Comparison of ENCODE assay signal across 15 cellular contexts in genomic region chr12:123934016-123934620, GRCh38.
"Had no signal": no experiment of that assay in that cellular context is flagged by ENCODE, and none has a peak within 500 bp of the region (broad histone marks: within the 10 kb centered on the region; RNA-seq: fewer than 3 reads in every experiment).

No MANE protein-coding gene starts in this region.

- H3K27ac Mint-ChIP-seq: activated CD4-positive, alpha-beta memory T cell treated with anti-CD3 and anti-CD28 coated beads, Interleukin-2, amount 10 ng/mL, durations not matched to agents 7 days and 5 days; activated CD4-positive, alpha-beta T cell treated with anti-CD3 and anti-CD28 coated beads, Interleukin-2, amount 10 ng/mL, durations not matched to agents 24 days and 14 days; activated naive CD8-positive, alpha-beta T cell treated with anti-CD3 and anti-CD28 coated beads, Interleukin-2, amount 50 U/mL, for 24 hours; T-helper 17 cell had no signal

- H3K36me3 ChIP-seq: right lobe of liver had no signal

- DNase-seq: activated CD4-positive, alpha-beta memory T cell treated with anti-CD3 and anti-CD28 coated beads, Interleukin-2, amount 10 ng/mL, durations not matched to agents 7 days and 5 days; activated CD4-positive, alpha-beta T cell treated with anti-CD3 and anti-CD28 coated beads, Interleukin-2, amount 10 ng/mL, durations not matched to agents 24 days and 14 days; activated gamma-delta T cell; activated naive CD4-positive, alpha-beta T cell treated with anti-CD3 and anti-CD28 coated beads, Interleukin-2, amount 50 U/mL, for 16 hours; activated naive CD8-positive, alpha-beta T cell treated with anti-CD3 and anti-CD28 coated beads, Interleukin-2, amount 50 U/mL, for 24 hours; left ventricle myocardium superior; occipital lobe; right lobe of liver; stimulated activated CD4-positive, alpha-beta T cell treated with anti-CD3 and anti-CD28 coated beads, Interleukin-1b, Interleukin-23, amount 100 ng/mL, for 48 hours; stomach; T-helper 17 cell; transverse colon had no signal

- H3K27ac ChIP-seq: epithelial cell of prostate, right lobe of liver, skin epidermis, stomach, transverse colon, vagina had no signal

- H3K4me3 Mint-ChIP-seq: activated CD4-positive, alpha-beta memory T cell treated with anti-CD3 and anti-CD28 coated beads, Interleukin-2, amount 10 ng/mL, durations not matched to agents 7 days and 5 days; activated CD4-positive, alpha-beta T cell treated with anti-CD3 and anti-CD28 coated beads, Interleukin-2, amount 10 ng/mL, durations not matched to agents 24 days and 14 days; activated naive CD8-positive, alpha-beta T cell treated with anti-CD3 and anti-CD28 coated beads, Interleukin-2, amount 50 U/mL, for 24 hours; T-helper 17 cell had no signal

- H3K4me1 ChIP-seq: right lobe of liver, transverse colon, vagina had no signal

- H3K9me3 Mint-ChIP-seq: activated CD4-positive, alpha-beta memory T cell treated with anti-CD3 and anti-CD28 coated beads, Interleukin-2, amount 10 ng/mL, durations not matched to agents 7 days and 5 days; activated CD4-positive, alpha-beta T cell treated with anti-CD3 and anti-CD28 coated beads, Interleukin-2, amount 10 ng/mL, durations not matched to agents 24 days and 14 days; activated naive CD8-positive, alpha-beta T cell treated with anti-CD3 and anti-CD28 coated beads, Interleukin-2, amount 50 U/mL, for 24 hours had no signal

- ATAC-seq: activated naive CD8-positive, alpha-beta T cell treated with anti-CD3 and anti-CD28 coated beads, Interleukin-2, amount 50 U/mL, for 24 hours; left ventricle myocardium superior; right lobe of liver; T-helper 17 cell had no signal

- H3K4me3 ChIP-seq: right lobe of liver, skin epidermis, stomach, transverse colon, vagina had no signal

- H3K9me3 ChIP-seq: right lobe of liver, stomach, transverse colon, vagina had no signal

- H3K27me3 ChIP-seq: right lobe of liver, stomach, transverse colon, vagina had no signal
